In genomic region chr21:29017639-29018237, GRCh38 we compare ENCODE assay signal across 8 cellular contexts. TPM values are rescaled to one million over a fixed set of nuclear protein-coding genes. Genes with fewer than 3 reads are reported as not detected.
A peak's percentile ranks its signal among the peaks of the same experiment; 100 is the strongest.
DNase-seq lines count a peak whose midpoint lies in the region; ATAC-seq, FAIRE-seq and TF ChIP-seq lines count a peak whose summit lies in the region.

No MANE protein-coding gene starts in this region.

- H3K9me3 ChIP-seq in DND-41 (ENCODE audit: insufficient read depth, low read length, severe bottlenecking) (no peaks in the 10 kb centered on the region), MG63 (no peaks in the 10 kb centered on the region)

- TF ChIP-seq CTCF in DND-41 (IDR thresholded peaks at IDR 0.05; ENCODE audit: borderline replicate concordance, extremely low read depth, low read length, poor library complexity, severe bottlenecking) (no peak), bronchial epithelial cell (IDR thresholded peaks at IDR 0.05; ENCODE audit: insufficient read depth, low read length, severe bottlenecking) (no peak), neural crest cell (conservative IDR thresholded peaks at IDR 0.05) (no peak)

- peaks cover 4% of the 10 kb centered on the region; the same call in 1 of the 2 replicates for H3K36me3 ChIP-seq in DND-41 (ENCODE audit: insufficient read depth, low read length)
- H3K36me3 ChIP-seq in MG63, result no peaks in the 10 kb centered on the region; the same call in none of the 2 replicates
- no peaks in the 10 kb centered on the region for H3K36me3 ChIP-seq in bronchial epithelial cell (ENCODE audit: control insufficient read depth, insufficient read depth, low read length)

- H3K4me1 ChIP-seq in DND-41 (ENCODE audit: insufficient read depth, low read length), result peaks cover 18% of the 10 kb centered on the region

- ATAC-seq in DND-41 (ENCODE audit: insufficient read depth, low read depth), result no peak
- no peak for ATAC-seq in GM21447 (IDR thresholded peaks at IDR 0.05; ENCODE audit: unreplicated experiment)

- H3K27me3 ChIP-seq in DND-41 (ENCODE audit: insufficient read depth, low read length, poor library complexity), result no peaks in the 10 kb centered on the region
- H3K27me3 ChIP-seq in MG63, result no peaks in the 10 kb centered on the region
- no peaks in the 10 kb centered on the region for H3K27me3 ChIP-seq in bronchial epithelial cell (ENCODE audit: control insufficient read depth, insufficient read depth, low read length)

- H3K4me2 ChIP-seq in DND-41 (ENCODE audit: insufficient read depth, low read length), result peak overlapping the region; percentile 66

- H3K27me3 Mint-ChIP-seq in neural crest cell (ENCODE audit: low read depth), result peaks cover 6% of the 10 kb centered on the region

- H3K9me3 Mint-ChIP-seq in neural crest cell, result no peaks in the 10 kb centered on the region

- no peak overlapping the region for H2AFZ ChIP-seq in DND-41 (ENCODE audit: low read depth, low read length)

- peak overlapping the region; percentile 87 for H3K4me3 Mint-ChIP-seq in neural crest cell

- H3K4me3 ChIP-seq in DND-41 (ENCODE audit: low read depth in 1 of 2, low read length in 2 of 2), result peak overlapping the region in 1 of 2 experiments; percentile 67; a peak in 3 of 4 replicates
- H3K4me3 ChIP-seq in MG63, result peak overlapping the region; percentile 87
- peak overlapping the region; percentile 71 for H3K4me3 ChIP-seq in bronchial epithelial cell (ENCODE audit: low read depth, low read length)

- peak overlapping the region; percentile 84 for H3K27ac ChIP-seq in DND-41 (ENCODE audit: low read length)

- no peaks in the 10 kb centered on the region for H4K20me1 ChIP-seq in DND-41 (ENCODE audit: insufficient read depth, low read length)

- H3K79me2 ChIP-seq in DND-41 (ENCODE audit: insufficient read depth, low read length), result peaks cover 36% of the 10 kb centered on the region

- no peak for FAIRE-seq in bronchial epithelial cell (lab: Jason Lieb, UNC)

- no peak overlapping the region for H3K27ac Mint-ChIP-seq in neural crest cell (ENCODE audit: unreplicated experiment)

- DNase-seq in DND-41 (no peak), MG63 (no peak), bronchial epithelial cell (ENCODE audit: low read depth) (no peak), neural crest cell (ENCODE audit: low read depth, low spot score) (no peak), NCI-H128 (lab: John Stamatoyannopoulos, UW; ENCODE audit: unreplicated experiment) (no peak), hepatic stellate cell (ENCODE audit: low spot score) (no peak), AG08396 (ENCODE audit: low spot score) (no peak)

- H3K9ac ChIP-seq in DND-41 (ENCODE audit: low read depth, low read length), result peak overlapping the region; percentile 88; the same call in 1 of the 2 replicates

- peaks cover 5% of the 10 kb centered on the region for H3K36me3 Mint-ChIP-seq in neural crest cell (ENCODE audit: low read depth)

- H3K4me1 Mint-ChIP-seq in neural crest cell, result peaks cover 11% of the 10 kb centered on the region

RNA-seq across cellular contexts. Expression of gene RWDD2B, which starts 1.4 kb away (rescaled TPM):
- 7.3 and 8.4 TPM in 2 replicates for total RNA-seq in MG63 (2014; rRNA removed; shearing (Covaris generic); ENCODE audit: low replicate concordance)
- total RNA-seq in bronchial epithelial cell, result 5.0 and 7.6 TPM in 2 replicates
- 8.7 and 9.9 TPM in 2 replicates for total RNA-seq in neural crest cell

RNA-seq across cellular contexts. Expression of gene USP16, which starts 6.7 kb away (rescaled TPM):
- 27.8 and 41.8 TPM in 2 replicates for total RNA-seq in MG63 (2014; rRNA removed; shearing (Covaris generic); ENCODE audit: low replicate concordance)
- total RNA-seq in bronchial epithelial cell (32.1 and 36.4 TPM in 2 replicates), neural crest cell (29.5 and 31.7 TPM in 2 replicates)

RNA-seq across cellular contexts. Expression of gene LTN1, which starts 25.1 kb away (rescaled TPM):
- 9.0 and 10.8 TPM in 2 replicates for total RNA-seq in MG63 (2014; rRNA removed; shearing (Covaris generic); ENCODE audit: low replicate concordance)
- total RNA-seq in bronchial epithelial cell, result 22.4 and 25.0 TPM in 2 replicates
- total RNA-seq in neural crest cell, result 21.2 and 24.5 TPM in 2 replicates

RNA-seq across cellular contexts. Expression of gene CCT8, which starts 55.7 kb away (rescaled TPM):
- total RNA-seq in MG63 (2014; rRNA removed; shearing (Covaris generic); ENCODE audit: low replicate concordance), result 312 and 373 TPM in 2 replicates
- total RNA-seq in bronchial epithelial cell (117 and 222 TPM in 2 replicates), neural crest cell (308 and 323 TPM in 2 replicates)
